In genomic region chr17:81871387-81872120, GRCh38 we compare ENCODE assay signal across 1 cellular context.
TF ChIP-seq lines count a peak whose summit lies in the region.

No MANE protein-coding gene starts in this region.

TF ChIP-seq in K562, 482 proteins besides CTCF, POLR2A, EP300 and RAD21 (continued from another document and continues in another):
- TF ChIP-seq, protein P1, sequence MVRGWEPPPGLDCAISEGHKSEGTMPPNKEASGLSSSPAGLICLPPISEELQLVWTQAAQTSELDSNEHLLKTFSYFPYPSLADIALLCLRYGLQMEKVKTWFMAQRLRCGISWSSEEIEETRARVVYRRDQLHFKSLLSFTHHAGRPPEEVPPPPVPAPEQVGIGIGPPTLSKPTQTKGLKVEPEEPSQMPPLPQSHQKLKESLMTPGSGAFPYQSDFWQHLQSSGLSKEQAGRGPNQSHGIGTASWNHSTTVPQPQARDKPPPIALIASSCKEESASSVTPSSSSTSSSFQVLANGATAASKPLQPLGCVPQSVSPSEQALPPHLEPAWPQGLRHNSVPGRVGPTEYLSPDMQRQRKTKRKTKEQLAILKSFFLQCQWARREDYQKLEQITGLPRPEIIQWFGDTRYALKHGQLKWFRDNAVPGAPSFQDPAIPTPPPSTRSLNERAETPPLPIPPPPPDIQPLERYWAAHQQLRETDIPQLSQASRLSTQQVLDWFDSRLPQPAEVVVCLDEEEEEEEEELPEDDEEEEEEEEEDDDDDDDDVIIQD (CRISPR knock-in tag; IDR thresholded peaks at IDR 0.05): no peak
- TF ChIP-seq, protein P2, sequence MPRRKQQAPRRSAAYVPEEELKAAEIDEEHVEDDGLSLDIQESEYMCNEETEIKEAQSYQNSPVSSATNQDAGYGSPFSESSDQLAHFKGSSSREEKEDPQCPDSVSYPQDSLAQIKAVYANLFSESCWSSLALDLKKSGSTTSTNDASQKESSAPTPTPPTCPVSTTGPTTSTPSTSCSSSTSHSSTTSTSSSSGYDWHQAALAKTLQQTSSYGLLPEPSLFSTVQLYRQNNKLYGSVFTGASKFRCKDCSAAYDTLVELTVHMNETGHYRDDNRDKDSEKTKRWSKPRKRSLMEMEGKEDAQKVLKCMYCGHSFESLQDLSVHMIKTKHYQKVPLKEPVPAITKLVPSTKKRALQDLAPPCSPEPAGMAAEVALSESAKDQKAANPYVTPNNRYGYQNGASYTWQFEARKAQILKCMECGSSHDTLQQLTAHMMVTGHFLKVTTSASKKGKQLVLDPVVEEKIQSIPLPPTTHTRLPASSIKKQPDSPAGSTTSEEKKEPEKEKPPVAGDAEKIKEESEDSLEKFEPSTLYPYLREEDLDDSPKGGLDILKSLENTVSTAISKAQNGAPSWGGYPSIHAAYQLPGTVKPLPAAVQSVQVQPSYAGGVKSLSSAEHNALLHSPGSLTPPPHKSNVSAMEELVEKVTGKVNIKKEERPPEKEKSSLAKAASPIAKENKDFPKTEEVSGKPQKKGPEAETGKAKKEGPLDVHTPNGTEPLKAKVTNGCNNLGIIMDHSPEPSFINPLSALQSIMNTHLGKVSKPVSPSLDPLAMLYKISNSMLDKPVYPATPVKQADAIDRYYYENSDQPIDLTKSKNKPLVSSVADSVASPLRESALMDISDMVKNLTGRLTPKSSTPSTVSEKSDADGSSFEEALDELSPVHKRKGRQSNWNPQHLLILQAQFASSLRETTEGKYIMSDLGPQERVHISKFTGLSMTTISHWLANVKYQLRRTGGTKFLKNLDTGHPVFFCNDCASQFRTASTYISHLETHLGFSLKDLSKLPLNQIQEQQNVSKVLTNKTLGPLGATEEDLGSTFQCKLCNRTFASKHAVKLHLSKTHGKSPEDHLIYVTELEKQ (CRISPR knock-in tag; IDR thresholded peaks at IDR 0.05): no peak
- TF ChIP-seq HCFC1 (IDR thresholded peaks at IDR 0.05; ENCODE audit: low read depth, low read length): peak; percentile 68
- peak; percentile 70; the same call in 1 of the 2 replicates for TF ChIP-seq CEBPG (CRISPR knock-in tag; IDR thresholded peaks at IDR 0.05)
- no peak for TF ChIP-seq CEBPG (tag; conservative IDR thresholded peaks at IDR 0.05 in 1 of 2, IDR thresholded peaks at IDR 0.05 in 1 of 2)
- no peak for TF ChIP-seq DPF2 (IDR thresholded peaks at IDR 0.05)
- 0 out of 2 replicates have a peak, but pooled peaks have one; percentile 18 for TF ChIP-seq LARP7 (IDR thresholded peaks at IDR 0.05)
- peak; percentile 91 for TF ChIP-seq ZNF511 (CRISPR knock-in tag; IDR thresholded peaks at IDR 0.05)
- no peak for TF ChIP-seq NCOA2 (IDR thresholded peaks at IDR 0.05; ENCODE audit: partially characterized antibody in 2 of 2)
- TF ChIP-seq ZNF3 (CRISPR knock-in tag; IDR thresholded peaks at IDR 0.05): no peak
- no peak for TF ChIP-seq ZNF407 (IDR thresholded peaks at IDR 0.05; ENCODE audit: low read depth)
- TF ChIP-seq PHF20 (IDR thresholded peaks at IDR 0.05; ENCODE audit: partially characterized antibody): peak; percentile 80
- TF ChIP-seq TFE3 (CRISPR knock-in tag; IDR thresholded peaks at IDR 0.05): peak; percentile 97
- peak in 1 of 2 experiments; percentile 59; a peak in 2 of 4 replicates for TF ChIP-seq SIN3A (IDR thresholded peaks at IDR 0.05; ENCODE audit: borderline replicate concordance in 2 of 2, control insufficient read depth in 1 of 2, low read depth in 2 of 2, low read length in 2 of 2)
- TF ChIP-seq ZNF592 (IDR thresholded peaks at IDR 0.05): peak; percentile 96
- no peak for TF ChIP-seq ZNF586 (CRISPR knock-in tag; conservative IDR thresholded peaks at IDR 0.05)
- TF ChIP-seq, protein P3, sequence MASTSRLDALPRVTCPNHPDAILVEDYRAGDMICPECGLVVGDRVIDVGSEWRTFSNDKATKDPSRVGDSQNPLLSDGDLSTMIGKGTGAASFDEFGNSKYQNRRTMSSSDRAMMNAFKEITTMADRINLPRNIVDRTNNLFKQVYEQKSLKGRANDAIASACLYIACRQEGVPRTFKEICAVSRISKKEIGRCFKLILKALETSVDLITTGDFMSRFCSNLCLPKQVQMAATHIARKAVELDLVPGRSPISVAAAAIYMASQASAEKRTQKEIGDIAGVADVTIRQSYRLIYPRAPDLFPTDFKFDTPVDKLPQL (IDR thresholded peaks at IDR 0.05; ENCODE audit: extremely low read depth, insufficient read length): no peak
- peak; percentile 44; the same call in 1 of the 2 replicates for TF ChIP-seq ZNF274 (IDR thresholded peaks at IDR 0.05; ENCODE audit: borderline replicate concordance, low read depth, low read length)
- TF ChIP-seq WHSC1 (IDR thresholded peaks at IDR 0.05; ENCODE audit: low read length): no peak
- TF ChIP-seq HDAC6 (IDR thresholded peaks at IDR 0.05; ENCODE audit: low read depth, low read length): no peak
- TF ChIP-seq MLLT1 (IDR thresholded peaks at IDR 0.05): no peak
- TF ChIP-seq, protein P4, sequence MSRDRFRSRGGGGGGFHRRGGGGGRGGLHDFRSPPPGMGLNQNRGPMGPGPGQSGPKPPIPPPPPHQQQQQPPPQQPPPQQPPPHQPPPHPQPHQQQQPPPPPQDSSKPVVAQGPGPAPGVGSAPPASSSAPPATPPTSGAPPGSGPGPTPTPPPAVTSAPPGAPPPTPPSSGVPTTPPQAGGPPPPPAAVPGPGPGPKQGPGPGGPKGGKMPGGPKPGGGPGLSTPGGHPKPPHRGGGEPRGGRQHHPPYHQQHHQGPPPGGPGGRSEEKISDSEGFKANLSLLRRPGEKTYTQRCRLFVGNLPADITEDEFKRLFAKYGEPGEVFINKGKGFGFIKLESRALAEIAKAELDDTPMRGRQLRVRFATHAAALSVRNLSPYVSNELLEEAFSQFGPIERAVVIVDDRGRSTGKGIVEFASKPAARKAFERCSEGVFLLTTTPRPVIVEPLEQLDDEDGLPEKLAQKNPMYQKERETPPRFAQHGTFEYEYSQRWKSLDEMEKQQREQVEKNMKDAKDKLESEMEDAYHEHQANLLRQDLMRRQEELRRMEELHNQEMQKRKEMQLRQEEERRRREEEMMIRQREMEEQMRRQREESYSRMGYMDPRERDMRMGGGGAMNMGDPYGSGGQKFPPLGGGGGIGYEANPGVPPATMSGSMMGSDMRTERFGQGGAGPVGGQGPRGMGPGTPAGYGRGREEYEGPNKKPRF (IDR thresholded peaks at IDR 0.05; ENCODE audit: low read depth, low read length): no peak
- TF ChIP-seq, protein P5, sequence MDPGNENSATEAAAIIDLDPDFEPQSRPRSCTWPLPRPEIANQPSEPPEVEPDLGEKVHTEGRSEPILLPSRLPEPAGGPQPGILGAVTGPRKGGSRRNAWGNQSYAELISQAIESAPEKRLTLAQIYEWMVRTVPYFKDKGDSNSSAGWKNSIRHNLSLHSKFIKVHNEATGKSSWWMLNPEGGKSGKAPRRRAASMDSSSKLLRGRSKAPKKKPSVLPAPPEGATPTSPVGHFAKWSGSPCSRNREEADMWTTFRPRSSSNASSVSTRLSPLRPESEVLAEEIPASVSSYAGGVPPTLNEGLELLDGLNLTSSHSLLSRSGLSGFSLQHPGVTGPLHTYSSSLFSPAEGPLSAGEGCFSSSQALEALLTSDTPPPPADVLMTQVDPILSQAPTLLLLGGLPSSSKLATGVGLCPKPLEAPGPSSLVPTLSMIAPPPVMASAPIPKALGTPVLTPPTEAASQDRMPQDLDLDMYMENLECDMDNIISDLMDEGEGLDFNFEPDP (CRISPR knock-in tag; IDR thresholded peaks at IDR 0.05): no peak
- no peak for TF ChIP-seq ZNF707 (CRISPR knock-in tag; conservative IDR thresholded peaks at IDR 0.05)
